ENCODE assay signal across 29 cellular contexts in genomic region chr7:12809476-12809875, GRCh38.
A peak's percentile ranks its signal among the peaks of the same experiment; 100 is the strongest.
DNase-seq lines count a peak whose midpoint lies in the region; ATAC-seq, FAIRE-seq and TF ChIP-seq lines count a peak whose summit lies in the region.
"Had no signal": no experiment of that assay in that cellular context is flagged by ENCODE, and none has a peak within 500 bp of the region (broad histone marks: within the 10 kb centered on the region; RNA-seq: fewer than 3 reads in every experiment).

No MANE protein-coding gene starts in this region.

- TF ChIP-seq POLR2A in H54 (IDR thresholded peaks at IDR 0.05; ENCODE audit: low read depth, low read length), result no peak
- TF ChIP-seq POLR2A in endothelial cell of umbilical vein (IDR thresholded peaks at IDR 0.05; ENCODE audit: low read depth, low read length), result no peak
- TF ChIP-seq POLR2A in GM18505 (IDR thresholded peaks at IDR 0.05; ENCODE audit: borderline replicate concordance, extremely low read depth, insufficient read depth, insufficient read length), result no peak

- H3K36me3 ChIP-seq in MG63 (no peaks in the 10 kb centered on the region), endothelial cell of umbilical vein (ENCODE audit: control insufficient read depth in 2 of 2, extremely low read depth in 1 of 2, insufficient read depth in 2 of 2, low read length in 2 of 2) (no peaks in the 10 kb centered on the region), neuron (ENCODE audit: insufficient read depth, low read length) (no peaks in the 10 kb centered on the region)
- H3K36me3 ChIP-seq: BLaER1 treated with 17β-estradiol and CSF1 and Interleukin-3, amounts not matched to agents 10 nM and 100 nM; thoracic aorta had no signal

- no peaks in the 10 kb centered on the region for H3K9me1 ChIP-seq in endothelial cell of umbilical vein (replicated peaks; ENCODE audit: control insufficient read depth, extremely low read depth, insufficient read depth, low read length)

- FAIRE-seq in H54 (lab: Jason Lieb, UNC) (peak; percentile 36), endothelial cell of umbilical vein (lab: Jason Lieb, UNC) (no peak)

- H3K27ac ChIP-seq in endothelial cell of umbilical vein (ENCODE audit: insufficient read depth, low read depth, low read length), result no peak overlapping the region
- H3K27ac ChIP-seq in dorsolateral prefrontal cortex, result no peak overlapping the region
- H3K27ac ChIP-seq: BLaER1 treated with 17β-estradiol and CSF1 and Interleukin-3, amounts not matched to agents 10 nM and 100 nM; coronary artery; GM23248; hepatocyte; thoracic aorta had no signal

- CTCF ChIA-PET in endothelial cell of umbilical vein (lab: Charles Lee), result no interaction called here

- H3K9ac ChIP-seq in endothelial cell of umbilical vein (replicated peaks; ENCODE audit: extremely low read depth, insufficient read depth, low read length), result no peak overlapping the region
- H3K9ac ChIP-seq: BLaER1 treated with 17β-estradiol and CSF1 and Interleukin-3, amounts not matched to agents 10 nM and 100 nM; GM23248 had no signal

- H3K4me3 ChIP-seq in MG63 (no peak overlapping the region), endothelial cell of umbilical vein (replicated peaks in 1 of 3; ENCODE audit: insufficient read depth in 1 of 3, low read depth in 1 of 3, low read length in 3 of 3) (no peak overlapping the region), neuron (ENCODE audit: low read length) (no peak overlapping the region), dorsolateral prefrontal cortex (no peak overlapping the region)
- H3K4me3 ChIP-seq: BLaER1 treated with 17β-estradiol and CSF1 and Interleukin-3, amounts not matched to agents 10 nM and 100 nM; coronary artery; GM23248; hepatocyte; thoracic aorta had no signal

- no peak overlapping the region for H3K4me2 ChIP-seq in endothelial cell of umbilical vein (ENCODE audit: insufficient read depth, low read length)
- H3K4me2 ChIP-seq: BLaER1 treated with 17β-estradiol and CSF1 and Interleukin-3, amounts not matched to agents 10 nM and 100 nM; hepatocyte had no signal

- H3K4me1 ChIP-seq in endothelial cell of umbilical vein (ENCODE audit: control insufficient read depth, extremely low read depth, insufficient read depth, low read length) (no peaks in the 10 kb centered on the region), neuron (ENCODE audit: insufficient read depth, low read length) (peaks cover 19% of the 10 kb centered on the region)

- no TSS peak for BruUV-seq in endothelial cell of umbilical vein (replicated peaks; lab: Mats Ljungman, UMichigan)

- intact Hi-C loops in endothelial cell of umbilical vein (cut with micrococcal nuclease) (no loop called here), dorsolateral prefrontal cortex (cut with DNase I) (no loop called here)

- H3K9me3 ChIP-seq in MG63 (no peaks in the 10 kb centered on the region), endothelial cell of umbilical vein (replicated peaks; ENCODE audit: control insufficient read depth, insufficient read depth, low read length) (no peaks in the 10 kb centered on the region), neuron (ENCODE audit: low read length) (peaks cover 2% of the 10 kb centered on the region)
- H3K9me3 ChIP-seq: thoracic aorta had no signal

- H4K20me1 ChIP-seq in endothelial cell of umbilical vein (replicated peaks; ENCODE audit: control insufficient read depth, extremely low read depth, insufficient read depth, low read length), result no peaks in the 10 kb centered on the region
- H4K20me1 ChIP-seq: BLaER1 treated with 17β-estradiol and CSF1 and Interleukin-3, amounts not matched to agents 10 nM and 100 nM had no signal

- DNase-seq in H54 (ENCODE audit: insufficient read length, low spot score) (no peak), MG63 (peak; percentile 45), endothelial cell of umbilical vein (ENCODE audit: low read depth, low spot score) (no peak), dorsolateral prefrontal cortex (no peak), NCI-H345 (lab: John Stamatoyannopoulos, UW) (no peak), T1000 (lab: John Stamatoyannopoulos, UW) (no peak)
- DNase-seq: activated CD4-positive, alpha-beta T cell treated with anti-CD3 and anti-CD28 coated beads, Interleukin-2, amount 50 U/mL, for 1 hour; activated effector memory CD4-positive, alpha-beta T cell treated with Interleukin-2 at 50 U/mL for 16 hours; activated T-cell treated with anti-CD3 and anti-CD28 coated beads, Interleukin-2, amount 50 U/mL, for 1 hour; effector memory CD4-positive, alpha-beta T cell; GM23248; HFFc6; left cardiac atrium; MM.1S; NCI-H1417 treated with DMSO at 0.1 percent for 48 hours; NCI-H2029 treated with DMSO at 0.1 percent for 48 hours; NCI-H446; NCI-H82; posterior cingulate gyrus; right cardiac atrium; stimulated activated CD4-positive, alpha-beta T cell treated with anti-CD3 and anti-CD28 coated beads, Interleukin-2, amount 100 ng/mL, for 24 hours had no signal

- POLR2A ChIA-PET in endothelial cell of umbilical vein (lab: Charles Lee), result no interaction called here

- dilution Hi-C loops in endothelial cell of umbilical vein (cut with MboI; ENCODE audit: extremely low pct_ligation_motif_present, low sequenced_read_pairs), result no loop called here

- ATAC-seq in GM18505 (IDR thresholded peaks at IDR 0.05; ENCODE audit: unreplicated experiment), result no peak
- ATAC-seq: activated naive CD4-positive, alpha-beta T cell treated with anti-CD3 and anti-CD28 coated beads, Interleukin-2, amount 50 U/mL, for 72 hours; esophagus mucosa; left cardiac atrium; right cardiac atrium had no signal

- H3K27me3 ChIP-seq in MG63 (no peaks in the 10 kb centered on the region), endothelial cell of umbilical vein (ENCODE audit: control insufficient read depth in 2 of 2, insufficient read depth in 2 of 2, low read length in 2 of 2) (no peaks in the 10 kb centered on the region), neuron (ENCODE audit: insufficient read depth, low read length) (no peaks in the 10 kb centered on the region), dorsolateral prefrontal cortex (no peaks in the 10 kb centered on the region)
- H3K27me3 ChIP-seq: BLaER1 treated with 17β-estradiol and CSF1 and Interleukin-3, amounts not matched to agents 10 nM and 100 nM; hepatocyte had no signal

- no peaks in the 10 kb centered on the region for H3K79me2 ChIP-seq in endothelial cell of umbilical vein (ENCODE audit: control insufficient read depth, insufficient read depth, low read length)
- H3K79me2 ChIP-seq: hepatocyte had no signal

- H2AFZ ChIP-seq in endothelial cell of umbilical vein (ENCODE audit: low read depth, low read length) (peak overlapping the region; percentile 31), neuron (ENCODE audit: low read depth, low read length) (peak overlapping the region; percentile 11)
- H2AFZ ChIP-seq: GM23248, hepatocyte had no signal

- no peak for TF ChIP-seq CTCF in endothelial cell of umbilical vein (IDR thresholded peaks at IDR 0.05; ENCODE audit: extremely low read depth in 1 of 2, insufficient read depth in 1 of 2, low read depth in 1 of 2, low read length in 2 of 2)
- TF ChIP-seq CTCF in dorsolateral prefrontal cortex (IDR thresholded peaks at IDR 0.05 in 54 of 56, conservative IDR thresholded peaks at IDR 0.05 in 2 of 56; ENCODE audit: low read depth in 1 of 56, partially characterized antibody in 56 of 56), result no peak

TF ChIP-seq in endothelial cell of umbilical vein, 7 proteins besides CTCF, POLR2A, EP300 and RAD21:
- no peak for TF ChIP-seq FOS (IDR thresholded peaks at IDR 0.05; ENCODE audit: borderline replicate concordance, insufficient read depth, low read length)
- no peak for TF ChIP-seq MAX (IDR thresholded peaks at IDR 0.05; ENCODE audit: insufficient read depth, insufficient read length)
- TF ChIP-seq MYC (IDR thresholded peaks at IDR 0.05; ENCODE audit: low read depth, low read length), result no peak
- TF ChIP-seq JUN (IDR thresholded peaks at IDR 0.05; ENCODE audit: borderline replicate concordance, insufficient read depth, insufficient read length, low read depth), result no peak
- TF ChIP-seq EZH2 (IDR thresholded peaks at IDR 0.05; ENCODE audit: borderline replicate concordance, low read depth, low read length, severe bottlenecking), result no peak
- TF ChIP-seq GATA2 (IDR thresholded peaks at IDR 0.05; ENCODE audit: insufficient read depth, insufficient read length, low read depth, low read length), result no peak
- no peak for TF ChIP-seq POLR2AphosphoS5 (IDR thresholded peaks at IDR 0.05; ENCODE audit: insufficient read depth, low read depth, low read length)
